10 cellular contexts compared by ENCODE assay signal in the genomic region with DNA sequence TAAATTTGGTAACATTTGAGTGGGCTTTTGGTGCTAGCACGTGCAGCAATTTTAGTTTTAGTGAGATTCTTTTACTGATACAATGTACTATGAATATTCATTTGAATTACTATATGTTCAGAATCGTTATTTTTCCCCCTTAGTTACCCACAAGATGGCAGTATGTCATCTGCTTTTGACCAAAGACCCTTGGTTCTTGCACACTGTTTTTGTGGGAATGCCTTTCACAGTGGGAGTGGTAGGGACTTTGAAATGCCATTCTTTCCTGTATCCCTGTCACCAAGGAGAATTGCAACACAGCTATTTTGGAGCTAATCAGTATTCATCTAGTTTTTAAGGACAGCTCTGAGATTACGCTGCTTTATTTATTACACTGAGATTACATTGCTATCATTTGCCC. TPM values are rescaled to one million over a fixed set of nuclear protein-coding genes. Genes with fewer than 3 reads are reported as not detected.
DNase-seq lines count a peak whose midpoint lies in the region; TF ChIP-seq lines count a peak whose summit lies in the region.
"Had no signal": no experiment of that assay in that cellular context is flagged by ENCODE, and none has a peak within 500 bp of the region (broad histone marks: within the 10 kb centered on the region; RNA-seq: fewer than 3 reads in every experiment).

No MANE protein-coding gene starts in this region.

- H4K20me1 ChIP-seq in osteoblast (ENCODE audit: insufficient read depth, low read length) = peaks cover 4% of the 10 kb centered on the region

- peaks cover 71% of the 10 kb centered on the region for H3K36me3 ChIP-seq in osteoblast (ENCODE audit: insufficient read depth, low read length)

- H3K27me3 Mint-ChIP-seq in brain = no peaks in the 10 kb centered on the region

- TF ChIP-seq CTCF in brain (conservative IDR thresholded peaks at IDR 0.05) (peak; percentile 63 to 84), osteoblast (IDR thresholded peaks at IDR 0.05; ENCODE audit: extremely low read depth, low read depth, low read length) (peak; percentile 38)

- H3K36me3 Mint-ChIP-seq in brain = peaks cover 79% of the 10 kb centered on the region

- DNase-seq in DMS 273 (lab: John Stamatoyannopoulos, UW; ENCODE audit: unreplicated experiment) (peak; percentile 49), DMS 273 treated with DMSO at 0.1 percent for 48 hours (lab: John Stamatoyannopoulos, UW) (no peak), NAMALWA (ENCODE audit: low spot score) (peak; percentile 46), osteoblast (ENCODE audit: insufficient read length, low spot score, missing footprints) (no peak), NCI-H2107 treated with DMSO at 0.1 percent for 48 hours (lab: John Stamatoyannopoulos, UW; ENCODE audit: unreplicated experiment) (no peak)
- DNase-seq in activated CD4-positive, alpha-beta T cell treated with anti-CD3 and anti-CD28 coated beads for 1 hour = no peak
- no peak for DNase-seq in stimulated activated naive CD4-positive, alpha-beta T cell treated with Interleukin-2 at 50 U/mL for 16 hours (lab: John Stamatoyannopoulos, UW)
- DNase-seq: 8988T had no signal

- H3K27ac Mint-ChIP-seq in brain = peak overlapping the region in 4 of 5 experiments; percentile 41 to 50 (median 44)

- H3K9me3 ChIP-seq in osteoblast (ENCODE audit: low read depth, low read length) = no peaks in the 10 kb centered on the region

- H3K4me2 ChIP-seq in osteoblast (ENCODE audit: insufficient read depth, low read length) = no peak overlapping the region

- H3K4me1 ChIP-seq in osteoblast (ENCODE audit: insufficient read depth, low read length) = peaks cover 5% of the 10 kb centered on the region

- H3K27ac ChIP-seq in osteoblast (ENCODE audit: low read depth, low read length) = no peak overlapping the region

- peak overlapping the region in 1 of 5 experiments; percentile 5 for H3K4me3 Mint-ChIP-seq in brain

- H2AFZ ChIP-seq in osteoblast (ENCODE audit: low read length) = no peak overlapping the region

- H3K79me2 ChIP-seq in osteoblast (ENCODE audit: insufficient read depth, low read length) = peaks cover 4% of the 10 kb centered on the region

- peaks cover 19% of the 10 kb centered on the region for H3K4me1 Mint-ChIP-seq in brain

- H3K27me3 ChIP-seq in osteoblast (ENCODE audit: insufficient read depth, low read length) = no peaks in the 10 kb centered on the region

- H3K9me3 Mint-ChIP-seq in brain = no peaks in the 10 kb centered on the region

- no peak overlapping the region for H3K4me3 ChIP-seq in osteoblast (ENCODE audit: insufficient read depth, low read length)
- H3K4me3 ChIP-seq: lung had no signal

RNA-seq across cellular contexts. Expression of gene SEC23IP, which starts 40.6 kb away (rescaled TPM):
- polyA plus RNA-seq in brain (ENCODE audit: insufficient read depth, low read depth, low replicate concordance) = 13.0 TPM
- total RNA-seq in osteoblast = 28.6 and 38.6 TPM in 2 replicates

Comparison
In these comparisons a context has a peak if more than half of its experiments do, and no peak if none do; other contexts are left out.
1. DNase-seq: peak in DMS 273 (single experiment) and NAMALWA (single experiment); none in DMS 273 treated with DMSO at 0.1 percent for 48 hours (single experiment), osteoblast (single experiment), activated CD4-positive, alpha-beta T cell treated with anti-CD3 and anti-CD28 coated beads for 1 hour (single experiment), NCI-H2107 treated with DMSO at 0.1 percent for 48 hours (single experiment) and stimulated activated naive CD4-positive, alpha-beta T cell treated with Interleukin-2 at 50 U/mL for 16 hours (single experiment).